8 cellular contexts compared by ENCODE assay signal in the genomic region with DNA sequence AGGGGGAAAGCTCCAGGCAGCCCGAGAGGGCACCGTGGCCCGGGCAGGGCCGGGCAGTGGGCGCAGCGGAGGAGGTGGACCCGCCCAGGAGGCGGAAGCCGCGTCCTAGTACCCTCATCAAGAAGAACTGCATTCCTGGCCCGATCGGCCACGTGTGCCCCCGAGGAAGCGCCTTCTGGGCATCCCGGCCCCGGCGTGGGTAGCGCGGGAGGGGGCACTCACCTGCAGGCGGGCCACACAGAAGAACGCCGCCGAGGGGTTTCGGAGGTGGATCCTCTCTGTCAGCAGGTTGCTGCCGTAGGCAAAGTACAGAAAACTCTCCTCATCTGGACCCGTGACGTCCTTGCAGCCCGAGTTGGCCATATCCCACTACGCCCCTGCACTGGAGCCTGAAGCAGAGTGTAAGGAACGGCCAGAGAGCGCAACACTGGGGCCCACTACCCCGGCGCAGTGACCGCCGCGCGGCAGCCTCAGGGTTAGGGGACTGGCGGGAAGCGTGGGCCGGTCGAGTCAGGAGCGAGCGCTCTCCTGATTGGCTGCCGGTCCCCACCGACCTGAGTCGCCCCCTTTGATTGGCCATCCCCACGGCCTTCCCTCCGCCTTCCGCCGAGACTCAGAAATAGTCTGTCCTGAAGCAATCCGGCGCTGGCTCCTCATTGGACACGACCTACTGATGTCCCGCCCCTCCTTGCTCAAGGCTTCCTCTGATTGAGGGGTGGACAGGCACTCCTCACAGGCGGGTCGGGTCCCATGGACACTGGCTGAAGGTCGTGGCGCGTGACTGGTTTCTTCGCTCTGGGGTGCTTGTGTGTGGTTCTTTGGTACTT. TPM values are rescaled to one million over a fixed set of nuclear protein-coding genes. Genes with fewer than 3 reads are reported as not detected.
DNase-seq lines count a peak whose midpoint lies in the region; TF ChIP-seq lines count a peak whose summit lies in the region.

A gene with protein sequence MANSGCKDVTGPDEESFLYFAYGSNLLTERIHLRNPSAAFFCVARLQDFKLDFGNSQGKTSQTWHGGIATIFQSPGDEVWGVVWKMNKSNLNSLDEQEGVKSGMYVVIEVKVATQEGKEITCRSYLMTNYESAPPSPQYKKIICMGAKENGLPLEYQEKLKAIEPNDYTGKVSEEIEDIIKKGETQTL (minus strand): TSS at position 483 of the 827 bp plus-strand sequence. CDS start 120 bp downstream, at position 363.

- peak within 1 kb of the TSS; percentile 37 for H3K27ac ChIP-seq in neuronal stem cell (replicated peaks; ENCODE audit: low read length)

- in situ Hi-C loops in SK-MEL-5 (cut with HindIII; ENCODE audit: low pct_unique_long_range_greater_than_20kb, low sequenced_read_pairs) = no loop called here

- H2BK12ac ChIP-seq in neuronal stem cell (ENCODE audit: low read length) = no peak within 1 kb of the TSS

- peak within 1 kb of the TSS; percentile 97 for H3K14ac ChIP-seq in neuronal stem cell (ENCODE audit: low read length)

- H3K23ac ChIP-seq in neuronal stem cell (ENCODE audit: low read depth, low read length, poor library complexity) = peak within 1 kb of the TSS; percentile 96

- peak within 1 kb of the TSS; percentile 61 for H3K4ac ChIP-seq in neuronal stem cell (ENCODE audit: low read length)

- peaks cover 0 to 7% of the 10 kb centered on the region in 2 donors for H3K4me1 ChIP-seq in neuronal stem cell (ENCODE audit: control insufficient read depth in 2 of 2, insufficient read depth in 1 of 2, low read depth in 1 of 2, low read length in 2 of 2)

- TF ChIP-seq CTCF in subcutaneous adipose tissue (IDR thresholded peaks at IDR 0.05; ENCODE audit: low read depth) = no peak

- no peaks in the 10 kb centered on the region for H3K27me3 ChIP-seq in neuronal stem cell (ENCODE audit: control insufficient read depth in 3 of 3, insufficient read depth in 3 of 3, low read depth in 1 of 3, low read length in 3 of 3)

- H2BK15ac ChIP-seq in neuronal stem cell (ENCODE audit: low read length) = peak within 1 kb of the TSS; percentile 98

- H2BK120ac ChIP-seq in neuronal stem cell (ENCODE audit: low read depth, low read length) = no peak within 1 kb of the TSS

- peak; percentile 100 for DNase-seq in GM03348 (ENCODE audit: low spot score)
- DNase-seq in HEK293T (ENCODE audit: extremely low spot score) = peak; percentile 97
- peak; percentile 99 for DNase-seq in MV-4-11 (lab: John Stamatoyannopoulos, UW)
- DNase-seq in SK-MEL-5 (ENCODE audit: low read depth, low spot score) = peak; percentile 100
- DNase-seq in activated naive CD4-positive, alpha-beta T cell treated with Interleukin-2 at 50 U/mL for 16 hours = peak; percentile 98
- peak; percentile 98 for DNase-seq in foreskin melanocyte
- peak; percentile 93 for DNase-seq in neuronal stem cell (ENCODE audit: low spot score)

- peak within 1 kb of the TSS; percentile 87 for H3K4me3 ChIP-seq in neuronal stem cell (ENCODE audit: low read length in 2 of 2)

- WGBS in neuronal stem cell (ENCODE audit: extremely low coverage in 2 of 2, insufficient read length in 2 of 2, insufficient replicate concordance in 1 of 2), 2 donors = no CpG with 5 or more reads among the region's 61 CpGs

- H4K91ac ChIP-seq in neuronal stem cell (ENCODE audit: low read depth, low read length, poor library complexity) = no peak within 1 kb of the TSS

- peak within 1 kb of the TSS; percentile 96 for H2AFZ ChIP-seq in neuronal stem cell (ENCODE audit: low read length)

- peaks cover 3% of the 10 kb centered on the region for H3K79me1 ChIP-seq in neuronal stem cell (ENCODE audit: low read depth, low read length)

- POLR2A ChIA-PET in HEK293T (lab: Yijun Ruan, JAX) = interaction anchor here (1.9 kb wide), 1 partner anchor 26 kb away, joined by 4 read pairs; a partner anchor contains a TSS

- peak within 1 kb of the TSS; percentile 87 for H2BK5ac ChIP-seq in neuronal stem cell (ENCODE audit: low read length)

- peak within 1 kb of the TSS; percentile 68 for H2AK5ac ChIP-seq in neuronal stem cell (ENCODE audit: low read depth, low read length)

- H3K36me3 ChIP-seq in neuronal stem cell (replicated peaks in 1 of 2; ENCODE audit: control insufficient read depth in 2 of 2, insufficient read depth in 2 of 2, low read length in 2 of 2) = peaks cover 0 to 39% of the 10 kb centered on the region in 2 donors

- peak within 1 kb of the TSS; percentile 93 for H3K18ac ChIP-seq in neuronal stem cell (ENCODE audit: low read length)

- CTCF ChIA-PET in HEK293T (lab: Yijun Ruan, JAX) = no interaction called here

- peak within 1 kb of the TSS; percentile 20 for H4K8ac ChIP-seq in neuronal stem cell (ENCODE audit: low read depth, low read length)

- peaks cover 0 to 18% of the 10 kb centered on the region in 2 donors for H3K9me3 ChIP-seq in neuronal stem cell (replicated peaks in 1 of 2; ENCODE audit: control insufficient read depth in 2 of 2, insufficient read depth in 1 of 2, low read depth in 1 of 2, low read length in 2 of 2)

- peak within 1 kb of the TSS; percentile 97 for H3K9ac ChIP-seq in neuronal stem cell (ENCODE audit: low read depth, low read length, poor library complexity)

- H3K4me2 ChIP-seq in neuronal stem cell (ENCODE audit: insufficient read depth, low read length, poor library complexity, severe bottlenecking) = peak within 1 kb of the TSS; percentile 87

TF ChIP-seq in HEK293T, 16 proteins besides CTCF, POLR2A, EP300 and RAD21:
- TF ChIP-seq L3MBTL2 (conservative IDR thresholded peaks at IDR 0.05) = peak; percentile 95
- TF ChIP-seq, protein P1, sequence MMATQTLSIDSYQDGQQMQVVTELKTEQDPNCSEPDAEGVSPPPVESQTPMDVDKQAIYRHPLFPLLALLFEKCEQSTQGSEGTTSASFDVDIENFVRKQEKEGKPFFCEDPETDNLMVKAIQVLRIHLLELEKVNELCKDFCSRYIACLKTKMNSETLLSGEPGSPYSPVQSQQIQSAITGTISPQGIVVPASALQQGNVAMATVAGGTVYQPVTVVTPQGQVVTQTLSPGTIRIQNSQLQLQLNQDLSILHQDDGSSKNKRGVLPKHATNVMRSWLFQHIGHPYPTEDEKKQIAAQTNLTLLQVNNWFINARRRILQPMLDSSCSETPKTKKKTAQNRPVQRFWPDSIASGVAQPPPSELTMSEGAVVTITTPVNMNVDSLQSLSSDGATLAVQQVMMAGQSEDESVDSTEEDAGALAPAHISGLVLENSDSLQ (IDR thresholded peaks at IDR 0.05) = peak; percentile 90
- TF ChIP-seq LEF1 (IDR thresholded peaks at IDR 0.05; ENCODE audit: borderline replicate concordance) = 0 out of 2 replicates have a peak, but pooled peaks have one; percentile 8
- TF ChIP-seq HDGF (IDR thresholded peaks at IDR 0.05; ENCODE audit: borderline replicate concordance) = 0 out of 2 replicates have a peak, but pooled peaks have one; percentile 50
- no peak for TF ChIP-seq CTBP1 (IDR thresholded peaks at IDR 0.05; ENCODE audit: borderline replicate concordance)
- no peak for TF ChIP-seq BHLHE40 (IDR thresholded peaks at IDR 0.05; ENCODE audit: borderline replicate concordance)

RNA-seq across cellular contexts. Expression of the gene that starts here (rescaled TPM):
- 131 and 143 TPM in 2 replicates for total RNA-seq in SK-MEL-5 (2014; rRNA removed; shearing (Covaris generic))
- 111 and 123 TPM in 2 replicates for polyA plus RNA-seq in SK-MEL-5 (2015; cell fraction: cytosol; rRNA removed)
- polyA plus RNA-seq in SK-MEL-5 (2015; cell fraction: nucleus; rRNA removed) = 34.6 and 36.1 TPM in 2 replicates
- polyA plus RNA-seq in neuronal stem cell (2013, experiment 1 of 2) = 84.3 TPM
- 85.9 TPM for polyA plus RNA-seq in neuronal stem cell (2013, experiment 2 of 2)
- 100 to 1,000 TPM in 2 of 4 donors, 10 to 100 TPM in 2; 24.4 to 271 (median 92.0) TPM for total RNA-seq in subcutaneous adipose tissue

Comparison
In these comparisons a context has a peak if more than half of its experiments do, and no peak if none do; other contexts are left out.
1. Peak in every context shown above with its lines: DNase-seq, H3K4me3 ChIP-seq and H3K27ac ChIP-seq.